ENCODE assay signal across 1 cellular context in genomic region chr15:96578393-96578792, GRCh38.
TF ChIP-seq lines count a peak whose summit lies in the region.

No MANE protein-coding gene starts in this region.

TF ChIP-seq in H1, 55 proteins besides CTCF, POLR2A, EP300 and RAD21 (continued from another document):
- no peak for TF ChIP-seq CHD7 (IDR thresholded peaks at IDR 0.05; ENCODE audit: insufficient replicate concordance, low read length)
